Comparison of ENCODE assay signal across 39 cellular contexts in the genomic region with DNA sequence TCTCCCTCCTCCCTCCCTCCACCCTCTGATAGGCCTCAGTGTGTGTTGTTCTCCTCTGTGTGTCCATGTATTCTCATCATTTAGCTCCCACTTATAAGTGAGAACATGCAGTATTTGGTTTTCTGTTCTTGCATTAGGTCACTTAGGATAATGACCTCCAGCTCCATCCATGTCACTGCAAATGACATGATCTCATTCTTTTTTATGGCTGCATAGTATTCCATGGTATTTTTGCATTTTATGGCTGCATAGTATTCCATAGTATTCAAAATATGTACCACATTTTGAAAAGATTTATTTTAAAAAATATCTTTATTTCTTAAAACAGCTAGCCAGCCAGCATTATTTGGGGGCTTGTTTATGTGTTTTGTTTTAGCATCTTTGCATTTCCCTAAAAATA.
"Had no signal": no experiment of that assay in that cellular context is flagged by ENCODE, and none has a peak within 500 bp of the region (broad histone marks: within the 10 kb centered on the region; RNA-seq: fewer than 3 reads in every experiment).

No MANE protein-coding gene starts in this region.

- H3K36me3 ChIP-seq: adrenal gland, ascending aorta, brain microvascular endothelial cell, breast epithelium, cardiac muscle cell had no signal

- H3K9me3 ChIP-seq: adrenal gland, ascending aorta, body of pancreas, breast epithelium had no signal

- H3K9me3 Mint-ChIP-seq: activated naive CD4-positive, alpha-beta T cell treated with anti-CD3 and anti-CD28 coated beads for 36 hours; activated naive CD4-positive, alpha-beta T cell treated with anti-CD3 and anti-CD28 coated beads, Interleukin-2, amount 50 U/mL, for 24 hours; activated naive CD8-positive, alpha-beta T cell treated with anti-CD3 and anti-CD28 coated beads for 36 hours; activated naive CD8-positive, alpha-beta T cell treated with anti-CD3 and anti-CD28 coated beads, Interleukin-2, amount 10 ng/mL, durations not matched to agents 7 days and 5 days; activated T-cell treated with anti-CD3 and anti-CD28 coated beads, Interleukin-2, amount 50 U/mL, for 4 hours; activated T-helper 17 cell treated with anti-CD3 and anti-CD28 coated beads, Interleukin-2, amount 50 U/mL, for 72 hours; central memory CD8-positive, alpha-beta T cell had no signal

- H3K4me3 Mint-ChIP-seq: activated naive CD4-positive, alpha-beta T cell treated with anti-CD3 and anti-CD28 coated beads for 36 hours; activated naive CD4-positive, alpha-beta T cell treated with anti-CD3 and anti-CD28 coated beads, Interleukin-2, amount 10 ng/mL, durations not matched to agents 7 days and 5 days; activated naive CD4-positive, alpha-beta T cell treated with anti-CD3 and anti-CD28 coated beads, Interleukin-2, amount 50 U/mL, for 24 hours; activated naive CD8-positive, alpha-beta T cell; activated naive CD8-positive, alpha-beta T cell treated with anti-CD3 and anti-CD28 coated beads for 36 hours; activated naive CD8-positive, alpha-beta T cell treated with anti-CD3 and anti-CD28 coated beads, Interleukin-2, amount 10 ng/mL, durations not matched to agents 7 days and 5 days; activated naive CD8-positive, alpha-beta T cell treated with anti-CD3 and anti-CD28 coated beads, Interleukin-2, amount 50 U/mL, for 24 hours; activated T-cell treated with anti-CD3 and anti-CD28 coated beads, Interleukin-2, amount 50 U/mL, for 24 hours; activated T-cell treated with anti-CD3 and anti-CD28 coated beads, Interleukin-2, amount 50 U/mL, for 4 hours; activated T-cell treated with anti-CD3 and anti-CD28 coated beads, Interleukin-2, amount 50 U/mL, for 72 hours; activated T-helper 1 cell treated with anti-CD3 and anti-CD28 coated beads, Interleukin-12 subunit alpha, Interleukin-12 subunit beta, Interleukin-2, Interleukin-4 antibody, amounts not matched to agents 30 ng/mL and 10 ng/mL and 1 ng/mL, durations not matched to agents 14 hours and 24 hours and 36 hours; activated T-helper 17 cell treated with anti-CD3 and anti-CD28 coated beads, Interleukin-2, amount 50 U/mL, for 72 hours; brain; central memory CD8-positive, alpha-beta T cell had no signal

- H3K27me3 Mint-ChIP-seq: activated naive CD4-positive, alpha-beta T cell treated with anti-CD3 and anti-CD28 coated beads, Interleukin-2, amount 50 U/mL, for 24 hours; activated naive CD8-positive, alpha-beta T cell treated with anti-CD3 and anti-CD28 coated beads, Interleukin-2, amount 50 U/mL, for 24 hours; brain had no signal

- H3K27ac ChIP-seq: adrenal gland, ascending aorta, body of pancreas, brain microvascular endothelial cell, breast epithelium, cardiac muscle cell had no signal

- H3K4me1 ChIP-seq: adrenal gland, ascending aorta, body of pancreas, breast epithelium had no signal

- H3K4me1 Mint-ChIP-seq: activated T-helper 17 cell treated with anti-CD3 and anti-CD28 coated beads, Interleukin-2, amount 50 U/mL, for 72 hours had no signal

- DNase-seq: activated effector memory CD4-positive, alpha-beta T cell treated with anti-CD3 and anti-CD28 coated beads, Interleukin-2, amount 50 U/mL, for 16 hours; activated effector memory CD4-positive, alpha-beta T cell treated with Interleukin-2 at 50 U/mL for 16 hours; activated gamma-delta T cell; activated gamma-delta T cell treated with Interleukin-2 at 50 U/mL for 16 hours; activated naive CD4-positive, alpha-beta T cell; activated naive CD4-positive, alpha-beta T cell treated with anti-CD3 and anti-CD28 coated beads for 36 hours; activated naive CD4-positive, alpha-beta T cell treated with anti-CD3 and anti-CD28 coated beads, Interleukin-2, amount 10 ng/mL, durations not matched to agents 7 days and 5 days; activated naive CD4-positive, alpha-beta T cell treated with anti-CD3 and anti-CD28 coated beads, Interleukin-2, amount 50 U/mL, for 16 hours; activated naive CD4-positive, alpha-beta T cell treated with Interleukin-2 at 50 U/mL for 16 hours; activated naive CD8-positive, alpha-beta T cell treated with anti-CD3 and anti-CD28 coated beads for 36 hours; activated naive CD8-positive, alpha-beta T cell treated with anti-CD3 and anti-CD28 coated beads, Interleukin-2, amount 10 ng/mL, durations not matched to agents 7 days and 5 days; activated naive CD8-positive, alpha-beta T cell treated with anti-CD3 and anti-CD28 coated beads, Interleukin-2, amount 50 U/mL, for 24 hours; activated T-cell treated with anti-CD3 and anti-CD28 coated beads, Interleukin-2, amount 50 U/mL, for 1 hour; activated T-cell treated with anti-CD3 and anti-CD28 coated beads, Interleukin-2, amount 50 U/mL, for 24 hours; activated T-cell treated with anti-CD3 and anti-CD28 coated beads, Interleukin-2, amount 50 U/mL, for 4 hours; activated T-cell treated with anti-CD3 and anti-CD28 coated beads, Interleukin-2, amount 50 U/mL, for 48 hours; activated T-cell treated with anti-CD3 and anti-CD28 coated beads, Interleukin-2, amount 50 U/mL, for 72 hours; adrenal gland; amniotic stem cell; amygdala; anterior cingulate cortex; aorta; body of pancreas; brain microvascular endothelial cell; caudate nucleus; central memory CD4-positive, alpha-beta T cell; cerebellar nuclear complex had no signal

- H3K27me3 ChIP-seq: adrenal gland, ascending aorta, body of pancreas, brain microvascular endothelial cell, breast epithelium, cardiac muscle cell had no signal

- H3K36me3 Mint-ChIP-seq: activated naive CD4-positive, alpha-beta T cell treated with anti-CD3 and anti-CD28 coated beads, Interleukin-2, amount 10 ng/mL, durations not matched to agents 7 days and 5 days; activated naive CD8-positive, alpha-beta T cell; activated naive CD8-positive, alpha-beta T cell treated with anti-CD3 and anti-CD28 coated beads for 36 hours; brain had no signal

- FAIRE-seq: astrocyte had no signal

- H3K4me3 ChIP-seq: adrenal gland, ascending aorta, body of pancreas, breast epithelium, cardiac muscle cell had no signal

- ATAC-seq: activated naive CD4-positive, alpha-beta T cell treated with anti-CD3 and anti-CD28 coated beads, Interleukin-2, amount 50 U/mL, for 72 hours; activated naive CD8-positive, alpha-beta T cell treated with anti-CD3 and anti-CD28 coated beads, Interleukin-2, amount 50 U/mL, for 24 hours; activated T-cell treated with anti-CD3 and anti-CD28 coated beads, Interleukin-2, amount 50 U/mL, for 4 hours; activated T-cell treated with anti-CD3 and anti-CD28 coated beads, Interleukin-2, amount 50 U/mL, for 72 hours; activated T-helper 17 cell treated with anti-CD3 and anti-CD28 coated beads, Interleukin-2, amount 50 U/mL, for 72 hours; body of pancreas had no signal

- H3K27ac Mint-ChIP-seq: activated naive CD4-positive, alpha-beta T cell treated with anti-CD3 and anti-CD28 coated beads for 36 hours; activated naive CD4-positive, alpha-beta T cell treated with anti-CD3 and anti-CD28 coated beads, Interleukin-2, amount 10 ng/mL, durations not matched to agents 7 days and 5 days; activated naive CD4-positive, alpha-beta T cell treated with anti-CD3 and anti-CD28 coated beads, Interleukin-2, amount 50 U/mL, for 24 hours; activated naive CD4-positive, alpha-beta T cell treated with anti-CD3 and anti-CD28 coated beads, Interleukin-2, amount 50 U/mL, for 72 hours; activated naive CD8-positive, alpha-beta T cell; activated naive CD8-positive, alpha-beta T cell treated with anti-CD3 and anti-CD28 coated beads for 36 hours; activated naive CD8-positive, alpha-beta T cell treated with anti-CD3 and anti-CD28 coated beads, Interleukin-2, amount 10 ng/mL, durations not matched to agents 7 days and 5 days; activated naive CD8-positive, alpha-beta T cell treated with anti-CD3 and anti-CD28 coated beads, Interleukin-2, amount 50 U/mL, for 24 hours; activated T-cell treated with anti-CD3 and anti-CD28 coated beads, Interleukin-2, amount 50 U/mL, for 24 hours; activated T-cell treated with anti-CD3 and anti-CD28 coated beads, Interleukin-2, amount 50 U/mL, for 72 hours; activated T-helper 1 cell treated with anti-CD3 and anti-CD28 coated beads, Interleukin-12 subunit alpha, Interleukin-12 subunit beta, Interleukin-2, Interleukin-4 antibody, amounts not matched to agents 30 ng/mL and 10 ng/mL and 1 ng/mL, durations not matched to agents 14 hours and 24 hours and 36 hours; activated T-helper 17 cell treated with anti-CD3 and anti-CD28 coated beads, Interleukin-2, amount 50 U/mL, for 72 hours; activated T-helper 2 cell treated with anti-CD3 and anti-CD28 coated beads, Interferon-gamma antibody, Interleukin-2, Interleukin-4, amounts not matched to agents 10 μg/mL and 5 μg/mL and 100 μg/mL, durations not matched to agents 14 hours and 24 hours and 36 hours; brain had no signal
